8 cellular contexts compared by ENCODE assay signal in genomic region chr6:30571085-30572077, GRCh38. TPM values are rescaled to one million over a fixed set of nuclear protein-coding genes. Genes with fewer than 3 reads are reported as not detected.
DNase-seq lines count a peak whose midpoint lies in the region; ATAC-seq and TF ChIP-seq lines count a peak whose summit lies in the region.

TSS of gene ABCF1 (plus strand) at chr6:30571442. CDS start at chr6:30571488, 46 bp downstream.

- H3K9me3 ChIP-seq in CD8-positive, alpha-beta T cell (ENCODE audit: low read length): no peaks in the 10 kb centered on the region
- H3K9me3 ChIP-seq in ectodermal cell (ENCODE audit: control insufficient read depth, low read length) (no peaks in the 10 kb centered on the region), lower lobe of right lung (no peaks in the 10 kb centered on the region)

- peak; percentile 99 to 100 (median 100) for DNase-seq in CD8-positive, alpha-beta T cell
- DNase-seq in HS-27A (ENCODE audit: low read depth) (peak; percentile 94), NK-92 (lab: John Stamatoyannopoulos, UW; ENCODE audit: unreplicated experiment) (peak; percentile 86), lower lobe of right lung (peak; percentile 99)
- peak; percentile 94 to 100 for DNase-seq in activated CD8-positive, alpha-beta memory T cell treated with anti-CD3 and anti-CD28 coated beads for 1 hour (ENCODE audit: extremely low read depth in 1 of 2, low read depth in 1 of 2)
- DNase-seq in stimulated activated CD4-positive, alpha-beta T cell treated with anti-CD3 and anti-CD28 coated beads, TNF-alpha, amount 100 ng/mL, for 24 hours (ENCODE audit: low read depth in 3 of 3): peak; percentile 99

- H3K27ac ChIP-seq in CD8-positive, alpha-beta T cell (ENCODE audit: low read depth, low read length): peak within 1 kb of the TSS; percentile 90
- H3K27ac ChIP-seq in ectodermal cell (ENCODE audit: insufficient read depth, low read depth, low read length, poor library complexity, severe bottlenecking) (peak within 1 kb of the TSS; percentile 81), lower lobe of right lung (peak within 1 kb of the TSS; percentile 90)

- H3K27me3 Mint-ChIP-seq in CD8-positive, alpha-beta T cell (ENCODE audit: low read depth): no peaks in the 10 kb centered on the region

- H3K36me3 Mint-ChIP-seq in CD8-positive, alpha-beta T cell: peaks cover 35% of the 10 kb centered on the region

- H3K4me1 ChIP-seq in CD8-positive, alpha-beta T cell (ENCODE audit: insufficient read depth, low read length): peaks cover 54% of the 10 kb centered on the region
- H3K4me1 ChIP-seq in ectodermal cell (ENCODE audit: control insufficient read depth, insufficient read depth, low read length): peaks cover 12% of the 10 kb centered on the region
- peaks cover 41% of the 10 kb centered on the region for H3K4me1 ChIP-seq in lower lobe of right lung

- intact Hi-C loops in CD8-positive, alpha-beta T cell (cut with DNase I, micrococcal nuclease): loop anchor here (1.0 to 5.0 kb wide), 9 partner anchors 15 to 505 kb away; partner anchors contain the start of genes GNL1 (in 2 of the 2), MRPS18B (in 2 of the 2), PPP1R10 (in 2 of the 2) and C6orf136 (in 1 of the 2)
- intact Hi-C loops in lower lobe of right lung (cut with DNase I): no loop called here

- peak within 1 kb of the TSS; percentile 99 for H3K27ac Mint-ChIP-seq in CD8-positive, alpha-beta T cell

- H3K36me3 ChIP-seq in CD8-positive, alpha-beta T cell (ENCODE audit: insufficient read depth, low read length): no peaks in the 10 kb centered on the region
- H3K36me3 ChIP-seq in ectodermal cell (ENCODE audit: control insufficient read depth, insufficient read depth, low read length): no peaks in the 10 kb centered on the region
- peaks cover 3% of the 10 kb centered on the region for H3K36me3 ChIP-seq in lower lobe of right lung

- CTCF ChIA-PET in CD8-positive, alpha-beta T cell (lab: Charles Lee): interaction anchor here (0.6 to 3.1 kb wide), 8 partner anchors 12 to 160 kb away, joined by 3 to 25 read pairs (median 5); partner anchors contain the start of gene PRR3

- H3K9me3 Mint-ChIP-seq in CD8-positive, alpha-beta T cell: no peaks in the 10 kb centered on the region

- peak within 1 kb of the TSS; percentile 64 for H3K4me3 ChIP-seq in CD8-positive, alpha-beta T cell (ENCODE audit: low read depth, low read length)
- peak within 1 kb of the TSS; percentile 91 for H3K4me3 ChIP-seq in ectodermal cell (ENCODE audit: insufficient read depth, low read depth, low read length)
- H3K4me3 ChIP-seq in lower lobe of right lung: peak within 1 kb of the TSS; percentile 95

- WGBS in ectodermal cell, 2 experiments: 0 to 1% methylated on average over 67 of the region's 67 CpGs

- ATAC-seq in CD8-positive, alpha-beta T cell: peak; percentile 96
- ATAC-seq in GM19467 (IDR thresholded peaks at IDR 0.05; ENCODE audit: unreplicated experiment) (peak; percentile 93), lower lobe of right lung (peak; percentile 99 to 100)

- peak within 1 kb of the TSS; percentile 98 for H3K4me3 Mint-ChIP-seq in CD8-positive, alpha-beta T cell

- TF ChIP-seq CTCF in CD8-positive, alpha-beta T cell (IDR thresholded peaks at IDR 0.05): no peak
- TF ChIP-seq CTCF in lower lobe of right lung (IDR thresholded peaks at IDR 0.05): no peak

- H3K27me3 ChIP-seq in CD8-positive, alpha-beta T cell (ENCODE audit: insufficient read depth, low read length): no peaks in the 10 kb centered on the region
- H3K27me3 ChIP-seq in ectodermal cell (ENCODE audit: control insufficient read depth, insufficient read depth, low read length, poor library complexity, severe bottlenecking) (peaks cover 13% of the 10 kb centered on the region), lower lobe of right lung (ENCODE audit: low read depth) (no peaks in the 10 kb centered on the region)

- POLR2A ChIA-PET in CD8-positive, alpha-beta T cell (lab: Charles Lee): interaction anchor here (0.6 to 2.8 kb wide), 15 partner anchors 11 to 336 kb away, joined by 3 to 56 read pairs (median 4); partner anchors contain the start of genes GNL1, GTF2H4, MRPS18B and PPP1R10

- H3K4me1 Mint-ChIP-seq in CD8-positive, alpha-beta T cell (ENCODE audit: low read depth): peaks cover 68% of the 10 kb centered on the region

RNA-seq across cellular contexts. Expression of gene ABCF1, which starts in this region (rescaled TPM):
- 100 to 1,000 TPM; 121 to 130 TPM for total RNA-seq in CD8-positive, alpha-beta T cell
- 123 TPM for polyA plus RNA-seq in ectodermal cell (2013, experiment 1 of 4)
- polyA plus RNA-seq in ectodermal cell (2013, experiment 2 of 4): 126 TPM
- polyA plus RNA-seq in ectodermal cell (2013, experiment 3 of 4): 74.0 TPM
- 82.8 TPM for polyA plus RNA-seq in ectodermal cell (2013, experiment 4 of 4)
- 40.0 TPM for total RNA-seq in lower lobe of right lung

Comparison
In these comparisons a context has a peak if more than half of its experiments do, and no peak if none do; other contexts are left out.
1. Peak in every context shown above with its lines: DNase-seq, ATAC-seq, H3K4me3 ChIP-seq and H3K27ac ChIP-seq.